In genomic region chr1:39410915-39411436, GRCh38 we compare ENCODE assay signal across 8 cellular contexts.
DNase-seq lines count a peak whose midpoint lies in the region; ATAC-seq, FAIRE-seq and TF ChIP-seq lines count a peak whose summit lies in the region.

No MANE protein-coding gene starts in this region.

- CTCF ChIA-PET in HEK293T (lab: Yijun Ruan, JAX), result interaction anchor here (0.6 to 2.6 kb wide), 19 partner anchors 8 to 313 kb away, joined by 3 to 12 read pairs (median 4); no protein-coding TSS in a partner anchor

- 12 to 15% methylated on average over 3 of the region's 3 CpGs for WGBS in gastroesophageal sphincter (ENCODE audit: low coverage in 1 of 2), 2 donors

- peak; percentile 17 for ATAC-seq in gastroesophageal sphincter
- ATAC-seq in thoracic aorta (ENCODE audit: insufficient number of reproducible peaks, low FRiP score, low read depth), result no peak
- ATAC-seq in GM21423 (IDR thresholded peaks at IDR 0.05; ENCODE audit: unreplicated experiment), result no peak

- H3K36me3 ChIP-seq in gastroesophageal sphincter (peaks cover 0 to 14% of the 10 kb centered on the region in 2 donors), thoracic aorta (no peaks in the 10 kb centered on the region)

- no peak for TF ChIP-seq POLR2A in gastroesophageal sphincter (IDR thresholded peaks at IDR 0.05)

- TF ChIP-seq EP300 in gastroesophageal sphincter (IDR thresholded peaks at IDR 0.05), result no peak

- no peaks in the 10 kb centered on the region for H3K27me3 ChIP-seq in gastroesophageal sphincter
- no peaks in the 10 kb centered on the region for H3K27me3 ChIP-seq in thoracic aorta (replicated peaks; ENCODE audit: insufficient read depth)

- FAIRE-seq in RCC 7860 (lab: Jason Lieb, UNC), result peak; percentile 65

- H3K4me3 ChIP-seq in AG10803 (ENCODE audit: low read length), result peak overlapping the region; percentile 82
- peak overlapping the region; percentile 8 to 82 for H3K4me3 ChIP-seq in gastroesophageal sphincter
- peak overlapping the region; percentile 92 for H3K4me3 ChIP-seq in thoracic aorta

- H3K4me1 ChIP-seq in gastroesophageal sphincter, result peaks cover 16 to 88% (median 60%) of the 10 kb centered on the region in 3 donors
- H3K4me1 ChIP-seq in thoracic aorta (ENCODE audit: control insufficient read depth in 1 of 2, low read depth in 2 of 2), result peaks cover 38 to 83% of the 10 kb centered on the region in 2 donors

- POLR2A ChIA-PET in HEK293T (lab: Yijun Ruan, JAX), result interaction anchor here (0.9 to 2.1 kb wide), 6 partner anchors 14 to 305 kb away, joined by 3 to 7 read pairs (median 4); no protein-coding TSS in a partner anchor

- TF ChIP-seq CTCF in AG10803 (conservative IDR thresholded peaks at IDR 0.05; ENCODE audit: low read length), result peak; percentile 97
- TF ChIP-seq CTCF in gastroesophageal sphincter (IDR thresholded peaks at IDR 0.05), result peak; percentile 78 to 85 (median 82)
- TF ChIP-seq CTCF in thoracic aorta (IDR thresholded peaks at IDR 0.05), result peak; percentile 79

- peak; percentile 96 for DNase-seq in AG10803 (ENCODE audit: low read depth)
- peak; percentile 63 for DNase-seq in HEK293T (ENCODE audit: extremely low spot score)
- peak; percentile 72 for DNase-seq in RCC 7860 (ENCODE audit: low spot score)
- peak; percentile 46 for DNase-seq in activated effector memory CD4-positive, alpha-beta T cell treated with Interleukin-2 at 50 U/mL for 16 hours
- peak; percentile 75 for DNase-seq in non-pigmented ciliary epithelial cell (ENCODE audit: low read depth)
- no peak for DNase-seq in thoracic aorta (ENCODE audit: low spot score)

- H3K27ac ChIP-seq in gastroesophageal sphincter, result peak overlapping the region; percentile 40 to 96 (median 93)
- H3K27ac ChIP-seq in thoracic aorta, result peak overlapping the region; percentile 50 to 92

- H3K9me3 ChIP-seq in gastroesophageal sphincter, result no peaks in the 10 kb centered on the region
- no peaks in the 10 kb centered on the region for H3K9me3 ChIP-seq in thoracic aorta

TF ChIP-seq in HEK293T, 16 proteins besides CTCF, POLR2A, EP300 and RAD21:
- TF ChIP-seq HDGF (IDR thresholded peaks at IDR 0.05; ENCODE audit: borderline replicate concordance), result no peak
- no peak for TF ChIP-seq ARNT (IDR thresholded peaks at IDR 0.05)
- no peak for TF ChIP-seq SP1 (IDR thresholded peaks at IDR 0.05)
- no peak for TF ChIP-seq CTBP1 (IDR thresholded peaks at IDR 0.05; ENCODE audit: borderline replicate concordance)
- no peak for TF ChIP-seq FOXK2 (IDR thresholded peaks at IDR 0.05)
- TF ChIP-seq L3MBTL2 (conservative IDR thresholded peaks at IDR 0.05), result no peak
- no peak for TF ChIP-seq ELF4 (IDR thresholded peaks at IDR 0.05)
- no peak for TF ChIP-seq FOXM1 (IDR thresholded peaks at IDR 0.05; ENCODE audit: borderline replicate concordance)
- TF ChIP-seq PKNOX1 (IDR thresholded peaks at IDR 0.05), result no peak
- no peak for TF ChIP-seq SUZ12 (IDR thresholded peaks at IDR 0.05)
- TF ChIP-seq LEF1 (IDR thresholded peaks at IDR 0.05; ENCODE audit: borderline replicate concordance), result no peak
- no peak for TF ChIP-seq TARDBP (IDR thresholded peaks at IDR 0.05)
- no peak for TF ChIP-seq ZNF384 (IDR thresholded peaks at IDR 0.05)
